ENCODE assay signal across 22 cellular contexts in genomic region chr3:38371541-38372213, GRCh38.
"Had no signal": no experiment of that assay in that cellular context is flagged by ENCODE, and none has a peak within 500 bp of the region (broad histone marks: within the 10 kb centered on the region; RNA-seq: fewer than 3 reads in every experiment).

No MANE protein-coding gene starts in this region.

- FAIRE-seq: small intestine, urothelium cell line had no signal

- DNase-seq: colonic mucosa; effector CD8-positive, alpha-beta T cell; endodermal cell; erythroblast; gastrocnemius medialis; head of caudate nucleus; left cardiac atrium; left lung; mesendoderm; natural killer cell; occipital lobe; ovary; posterior cingulate gyrus; small intestine; stimulated activated CD4-positive, alpha-beta T cell treated with anti-CD3 and anti-CD28 coated beads, Interleukin-15, amount 100 ng/mL, for 24 hours; stimulated activated CD4-positive, alpha-beta T cell treated with anti-CD3 and anti-CD28 coated beads, Interleukin-2, amount 100 ng/mL, for 48 hours; stimulated activated naive B cell treated with anti-CD40 and anti-IgM and Interleukin-4, amounts not matched to agents 10 μg/mL and 1 μg/mL and 100 μg/mL, for 72 hours; upper lobe of left lung had no signal

- H3K27me3 ChIP-seq: colonic mucosa, gastrocnemius medialis, left lung, ovary, right lobe of liver, tibial nerve, upper lobe of left lung had no signal

- H3K36me3 ChIP-seq: colonic mucosa, gastrocnemius medialis, ovary, thoracic aorta had no signal

- ATAC-seq: gastrocnemius medialis; left cardiac atrium; left lung; natural killer cell; right lobe of liver; stimulated activated naive B cell treated with anti-CD40 and anti-IgM and Interleukin-4, amounts not matched to agents 10 μg/mL and 1 μg/mL and 100 μg/mL, for 72 hours had no signal

- H3K9me3 ChIP-seq: colonic mucosa, gastrocnemius medialis, left lung, ovary, right lobe of liver, thoracic aorta, tibial nerve, upper lobe of left lung had no signal

- H3K27ac ChIP-seq: colonic mucosa, gastrocnemius medialis, left lung, ovary, right lobe of liver, thoracic aorta, tibial nerve, upper lobe of left lung had no signal

- H3K4me3 ChIP-seq: colonic mucosa, gastrocnemius medialis, left lung, ovary, right lobe of liver, thoracic aorta, tibial nerve, upper lobe of left lung had no signal

- H3K4me1 ChIP-seq: colonic mucosa, gastrocnemius medialis, left lung, right lobe of liver, tibial nerve, upper lobe of left lung had no signal
